Comparison of ENCODE assay signal across 10 cellular contexts in genomic region chr6:24227556-24227955, GRCh38.
"Had no signal": no experiment of that assay in that cellular context is flagged by ENCODE, and none has a peak within 500 bp of the region (broad histone marks: within the 10 kb centered on the region; RNA-seq: fewer than 3 reads in every experiment).

No MANE protein-coding gene starts in this region.

- H3K9ac ChIP-seq: parathyroid adenoma had no signal

- H3K4me3 ChIP-seq: tibial artery had no signal

- H3K36me3 Mint-ChIP-seq: stimulated activated effector memory CD8-positive, alpha-beta T cell treated with anti-CD3 and anti-CD28 coated beads, Interleukin-12 subunit alpha, Interleukin-12 subunit beta, amount 100 ng/mL, for 72 hours had no signal

- H3K4me3 Mint-ChIP-seq: activated CD4-positive, alpha-beta T cell treated with anti-CD3 and anti-CD28 coated beads, Interleukin-2, amount 10 ng/mL, durations not matched to agents 7 days and 5 days; stimulated activated effector memory CD8-positive, alpha-beta T cell treated with anti-CD3 and anti-CD28 coated beads, Interleukin-12 subunit alpha, Interleukin-12 subunit beta, amount 100 ng/mL, for 72 hours had no signal

- H3K4me1 Mint-ChIP-seq: activated CD4-positive, alpha-beta T cell treated with anti-CD3 and anti-CD28 coated beads, Interleukin-2, amount 10 ng/mL, durations not matched to agents 7 days and 5 days; stimulated activated effector memory CD8-positive, alpha-beta T cell treated with anti-CD3 and anti-CD28 coated beads, Interleukin-12 subunit alpha, Interleukin-12 subunit beta, amount 100 ng/mL, for 72 hours had no signal

- DNase-seq: activated CD4-positive, alpha-beta T cell treated with anti-CD3 and anti-CD28 coated beads, Interleukin-2, amount 10 ng/mL, durations not matched to agents 7 days and 5 days; activated CD4-positive, CD25-positive, alpha-beta regulatory T cell; activated naive CD4-positive, alpha-beta T cell treated with Interleukin-2 at 50 U/mL for 16 hours; aorta; erythroblast; kidney; SW 1271; tibial artery had no signal

- H3K9me3 ChIP-seq: tibial artery had no signal

- H3K36me3 ChIP-seq: tibial artery had no signal

- H3K9me3 Mint-ChIP-seq: activated CD4-positive, alpha-beta T cell treated with anti-CD3 and anti-CD28 coated beads, Interleukin-2, amount 10 ng/mL, durations not matched to agents 7 days and 5 days; stimulated activated effector memory CD8-positive, alpha-beta T cell treated with anti-CD3 and anti-CD28 coated beads, Interleukin-12 subunit alpha, Interleukin-12 subunit beta, amount 100 ng/mL, for 72 hours had no signal

- H3K4me1 ChIP-seq: tibial artery had no signal

- H3K27ac Mint-ChIP-seq: activated CD4-positive, alpha-beta T cell treated with anti-CD3 and anti-CD28 coated beads, Interleukin-2, amount 10 ng/mL, durations not matched to agents 7 days and 5 days; stimulated activated effector memory CD8-positive, alpha-beta T cell treated with anti-CD3 and anti-CD28 coated beads, Interleukin-12 subunit alpha, Interleukin-12 subunit beta, amount 100 ng/mL, for 72 hours had no signal

- H3K27ac ChIP-seq: parathyroid adenoma, tibial artery had no signal

- H3K27me3 ChIP-seq: tibial artery had no signal

- ATAC-seq: stimulated activated effector memory CD8-positive, alpha-beta T cell treated with anti-CD3 and anti-CD28 coated beads, Interleukin-12 subunit alpha, Interleukin-12 subunit beta, amount 100 ng/mL, for 72 hours had no signal
